18 cellular contexts compared by ENCODE assay signal in the genomic region with DNA sequence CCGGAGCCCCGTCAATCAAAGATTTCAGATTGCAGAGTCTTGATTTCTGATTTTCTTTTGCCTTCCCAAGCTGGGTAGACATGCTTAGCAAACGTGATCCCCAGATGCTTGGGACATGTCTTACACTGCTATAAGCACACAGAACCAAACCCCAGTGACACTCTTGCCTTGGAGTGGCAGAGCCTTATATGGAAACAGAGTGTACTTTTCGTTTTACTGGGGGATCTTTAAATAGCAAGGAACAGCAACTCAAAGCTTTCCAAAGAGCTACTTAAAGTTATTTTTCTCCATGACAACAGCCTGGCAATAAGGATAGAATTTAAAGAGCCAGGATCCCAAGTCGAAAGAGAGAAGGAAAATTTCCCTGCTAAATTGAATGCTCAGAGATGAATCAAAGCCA.
"Had no signal": no experiment of that assay in that cellular context is flagged by ENCODE, and none has a peak within 500 bp of the region (broad histone marks: within the 10 kb centered on the region; RNA-seq: fewer than 3 reads in every experiment).

No MANE protein-coding gene starts in this region.

- H3K27me3 ChIP-seq: ascending aorta, gastrocnemius medialis, heart left ventricle, neural progenitor cell, ovary, transverse colon, vagina had no signal

- H3K4me3 Mint-ChIP-seq: activated CD4-positive, alpha-beta T cell treated with anti-CD3 and anti-CD28 coated beads, Interleukin-2, amount 10 ng/mL, durations not matched to agents 7 days and 5 days; activated CD8-positive, alpha-beta T cell treated with anti-CD3 and anti-CD28 coated beads, Interleukin-2, amount 10 ng/mL, durations not matched to agents 7 days and 5 days; activated naive CD4-positive, alpha-beta T cell treated with anti-CD3 and anti-CD28 coated beads, Interleukin-2, amount 10 ng/mL, durations not matched to agents 7 days and 5 days; activated naive CD8-positive, alpha-beta T cell treated with anti-CD3 and anti-CD28 coated beads, Interleukin-2, amount 50 U/mL, for 24 hours; activated T-cell treated with anti-CD3 and anti-CD28 coated beads, Interleukin-2, amount 50 U/mL, for 24 hours; dendritic cell treated with granulocyte-macrophage colony-stimulating factor and Interleukin-4, amounts not matched to agents 40 ng/mL and 50 ng/mL, for 4 days; neural progenitor cell; stimulated activated naive B cell treated with anti-CD40 and anti-IgM and Interleukin-4, amounts not matched to agents 10 μg/mL and 1 μg/mL and 100 μg/mL, for 72 hours had no signal

- H2AFZ ChIP-seq: neural progenitor cell had no signal

- H3K36me3 Mint-ChIP-seq: activated naive CD4-positive, alpha-beta T cell treated with anti-CD3 and anti-CD28 coated beads, Interleukin-2, amount 10 ng/mL, durations not matched to agents 7 days and 5 days; neural progenitor cell; stimulated activated naive B cell treated with anti-CD40 and anti-IgM and Interleukin-4, amounts not matched to agents 10 μg/mL and 1 μg/mL and 100 μg/mL, for 72 hours had no signal

- H3K4me1 ChIP-seq: heart left ventricle, neural progenitor cell, transverse colon had no signal

- H3K4me3 ChIP-seq: gastrocnemius medialis, heart left ventricle, neural progenitor cell, ovary, transverse colon, vagina had no signal

- H3K9me3 ChIP-seq: ascending aorta, gastrocnemius medialis, heart left ventricle, ovary, transverse colon, vagina had no signal

- H3K4me1 Mint-ChIP-seq: activated CD4-positive, alpha-beta T cell treated with anti-CD3 and anti-CD28 coated beads, Interleukin-2, amount 10 ng/mL, durations not matched to agents 7 days and 5 days; activated naive CD4-positive, alpha-beta T cell treated with anti-CD3 and anti-CD28 coated beads, Interleukin-2, amount 10 ng/mL, durations not matched to agents 7 days and 5 days had no signal

- DNase-seq: activated CD4-positive, alpha-beta T cell treated with anti-CD3 and anti-CD28 coated beads, Interleukin-2, amount 10 ng/mL, durations not matched to agents 7 days and 5 days; activated CD8-positive, alpha-beta T cell treated with anti-CD3 and anti-CD28 coated beads, Interleukin-2, amount 10 ng/mL, durations not matched to agents 7 days and 5 days; activated naive CD4-positive, alpha-beta T cell treated with anti-CD3 and anti-CD28 coated beads, Interleukin-2, amount 10 ng/mL, durations not matched to agents 7 days and 5 days; activated naive CD8-positive, alpha-beta T cell treated with anti-CD3 and anti-CD28 coated beads, Interleukin-2, amount 50 U/mL, for 24 hours; activated T-cell treated with anti-CD3 and anti-CD28 coated beads, Interleukin-2, amount 50 U/mL, for 24 hours; effector CD8-positive, alpha-beta T cell; gastrocnemius medialis; heart left ventricle; ovary; stimulated activated naive B cell treated with anti-CD40 and anti-IgM and Interleukin-4, amounts not matched to agents 10 μg/mL and 1 μg/mL and 100 μg/mL, for 72 hours; T1000; transverse colon had no signal

- H3K9me3 Mint-ChIP-seq: activated CD4-positive, alpha-beta T cell treated with anti-CD3 and anti-CD28 coated beads, Interleukin-2, amount 10 ng/mL, durations not matched to agents 7 days and 5 days; activated naive CD4-positive, alpha-beta T cell treated with anti-CD3 and anti-CD28 coated beads, Interleukin-2, amount 10 ng/mL, durations not matched to agents 7 days and 5 days; activated naive CD8-positive, alpha-beta T cell treated with anti-CD3 and anti-CD28 coated beads, Interleukin-2, amount 50 U/mL, for 24 hours; activated T-cell treated with anti-CD3 and anti-CD28 coated beads, Interleukin-2, amount 50 U/mL, for 24 hours; dendritic cell treated with granulocyte-macrophage colony-stimulating factor and Interleukin-4, amounts not matched to agents 40 ng/mL and 50 ng/mL, for 4 days; neural progenitor cell; stimulated activated naive B cell treated with anti-CD40 and anti-IgM and Interleukin-4, amounts not matched to agents 10 μg/mL and 1 μg/mL and 100 μg/mL, for 72 hours had no signal

- H3K9ac ChIP-seq: neural progenitor cell had no signal

- H3K4me2 ChIP-seq: neural progenitor cell had no signal

- ATAC-seq: activated CD4-positive, CD25-positive, alpha-beta regulatory T cell treated with anti-CD3 and anti-CD28 coated beads, Interleukin-2, amount 50 U/mL, for 24 hours; activated CD8-positive, alpha-beta T cell treated with anti-CD3 and anti-CD28 coated beads, Interleukin-2, amount 10 ng/mL, durations not matched to agents 7 days and 5 days; activated naive CD8-positive, alpha-beta T cell treated with anti-CD3 and anti-CD28 coated beads, Interleukin-2, amount 50 U/mL, for 24 hours; esophagus mucosa; gastrocnemius medialis; stimulated activated naive B cell treated with anti-CD40 and anti-IgM and Interleukin-4, amounts not matched to agents 10 μg/mL and 1 μg/mL and 100 μg/mL, for 72 hours had no signal

- H3K36me3 ChIP-seq: ascending aorta, gastrocnemius medialis, heart left ventricle, neural progenitor cell, ovary, transverse colon, vagina had no signal

- H3K27ac Mint-ChIP-seq: activated CD4-positive, alpha-beta T cell treated with anti-CD3 and anti-CD28 coated beads, Interleukin-2, amount 10 ng/mL, durations not matched to agents 7 days and 5 days; activated CD8-positive, alpha-beta T cell treated with anti-CD3 and anti-CD28 coated beads, Interleukin-2, amount 10 ng/mL, durations not matched to agents 7 days and 5 days; activated naive CD4-positive, alpha-beta T cell treated with anti-CD3 and anti-CD28 coated beads, Interleukin-2, amount 10 ng/mL, durations not matched to agents 7 days and 5 days; activated naive CD8-positive, alpha-beta T cell treated with anti-CD3 and anti-CD28 coated beads, Interleukin-2, amount 50 U/mL, for 24 hours; activated T-cell treated with anti-CD3 and anti-CD28 coated beads, Interleukin-2, amount 50 U/mL, for 24 hours; dendritic cell treated with granulocyte-macrophage colony-stimulating factor and Interleukin-4, amounts not matched to agents 40 ng/mL and 50 ng/mL, for 4 days; neural progenitor cell; stimulated activated naive B cell treated with anti-CD40 and anti-IgM and Interleukin-4, amounts not matched to agents 10 μg/mL and 1 μg/mL and 100 μg/mL, for 72 hours had no signal

- H3K27ac ChIP-seq: gastrocnemius medialis, heart left ventricle, neural progenitor cell, ovary had no signal
